ENCODE assay signal across 2 cellular contexts in the genomic region with DNA sequence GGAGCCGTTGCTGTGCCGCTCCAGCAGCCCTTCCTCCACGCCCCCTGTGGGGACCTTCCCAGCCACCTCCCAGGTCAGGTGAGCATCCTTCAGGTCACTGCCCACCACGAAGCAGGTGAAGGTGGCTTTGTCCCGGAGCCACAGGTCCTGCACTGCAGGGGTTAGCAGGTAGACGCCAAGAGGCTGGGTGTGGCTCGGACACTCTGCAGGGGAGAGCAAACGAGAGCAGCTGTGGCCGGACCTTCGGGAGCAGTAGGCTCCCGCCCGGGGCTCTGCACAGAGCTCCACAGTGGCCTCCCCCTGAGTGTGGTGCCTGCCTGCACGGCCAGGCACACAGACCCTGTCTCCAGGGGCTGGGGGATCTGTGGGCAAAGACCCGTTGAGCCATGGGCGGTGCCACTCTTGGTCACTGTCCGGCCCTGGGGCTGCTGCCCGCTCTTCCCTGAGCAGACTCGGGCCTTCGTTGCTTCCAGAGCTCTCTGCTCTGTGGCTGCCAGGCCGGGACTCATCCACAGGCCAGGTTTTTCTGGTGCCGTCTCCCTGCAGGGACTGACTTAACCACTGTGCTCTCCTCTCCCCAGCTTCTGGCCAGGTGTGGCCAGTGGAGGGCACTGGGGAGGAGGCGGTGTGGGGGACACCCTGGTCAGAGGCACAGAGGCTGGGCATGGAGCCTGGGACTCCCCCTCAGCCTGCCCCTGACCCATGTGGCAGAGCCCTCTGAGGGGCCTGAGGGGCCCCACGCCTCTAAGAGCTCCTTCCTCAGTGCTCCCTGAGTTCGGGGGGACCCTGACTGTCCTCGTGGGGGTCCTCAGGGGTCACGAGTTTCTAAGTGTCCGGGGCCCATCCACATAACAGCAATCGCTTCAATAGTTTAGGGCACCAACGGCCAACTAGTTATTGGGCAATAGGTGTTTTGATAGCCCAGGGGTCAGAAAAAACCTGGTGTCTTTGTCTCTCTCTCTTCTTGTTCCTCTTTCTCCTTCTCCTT.
TF ChIP-seq lines count a peak whose summit lies in the region.

No MANE protein-coding gene starts in this region.

TF ChIP-seq in GM12891, 5 proteins besides CTCF, POLR2A, EP300 and RAD21:
- TF ChIP-seq POLR2AphosphoS5 (IDR thresholded peaks at IDR 0.05; ENCODE audit: low read depth, low read length) (peak; percentile 74), POU2F2 (IDR thresholded peaks at IDR 0.05; ENCODE audit: low read depth, low read length) (no peak), PAX5 (IDR thresholded peaks at IDR 0.05; ENCODE audit: insufficient read depth, low read length, severe bottlenecking) (no peak), SPI1 (IDR thresholded peaks at IDR 0.05; ENCODE audit: low read depth, low read length) (no peak), TAF1 (IDR thresholded peaks at IDR 0.05; ENCODE audit: low read depth, low read length) (no peak)

TF ChIP-seq in K562, 482 proteins besides CTCF, POLR2A, EP300 and RAD21:
- TF ChIP-seq CSDE1 (IDR thresholded peaks at IDR 0.05): no peak
- TF ChIP-seq ILK (tag; IDR thresholded peaks at IDR 0.05; ENCODE audit: borderline replicate concordance, low read depth): no peak
- no peak for TF ChIP-seq TEAD4 (IDR thresholded peaks at IDR 0.05; ENCODE audit: low read length)
- TF ChIP-seq TEAD4 (CRISPR knock-in tag; IDR thresholded peaks at IDR 0.05; ENCODE audit: borderline replicate concordance): no peak
- TF ChIP-seq CXXC5 (CRISPR knock-in tag; IDR thresholded peaks at IDR 0.05): no peak
- TF ChIP-seq NR4A1 (CRISPR knock-in tag; IDR thresholded peaks at IDR 0.05): no peak
- TF ChIP-seq NR4A1 (tag; IDR thresholded peaks at IDR 0.05): no peak
- no peak for TF ChIP-seq CGGBP1 (CRISPR knock-in tag; IDR thresholded peaks at IDR 0.05)
- TF ChIP-seq RBM14 (IDR thresholded peaks at IDR 0.05; ENCODE audit: borderline replicate concordance, insufficient read depth, low read depth, low read length): no peak
- no peak for TF ChIP-seq ARID2 (IDR thresholded peaks at IDR 0.05)
- no peak for TF ChIP-seq RFX1 (IDR thresholded peaks at IDR 0.05)
- no peak for TF ChIP-seq PML (IDR thresholded peaks at IDR 0.05; ENCODE audit: low read length)
- TF ChIP-seq CHD2 (IDR thresholded peaks at IDR 0.05; ENCODE audit: low read depth, low read length): no peak
- TF ChIP-seq, protein P1, sequence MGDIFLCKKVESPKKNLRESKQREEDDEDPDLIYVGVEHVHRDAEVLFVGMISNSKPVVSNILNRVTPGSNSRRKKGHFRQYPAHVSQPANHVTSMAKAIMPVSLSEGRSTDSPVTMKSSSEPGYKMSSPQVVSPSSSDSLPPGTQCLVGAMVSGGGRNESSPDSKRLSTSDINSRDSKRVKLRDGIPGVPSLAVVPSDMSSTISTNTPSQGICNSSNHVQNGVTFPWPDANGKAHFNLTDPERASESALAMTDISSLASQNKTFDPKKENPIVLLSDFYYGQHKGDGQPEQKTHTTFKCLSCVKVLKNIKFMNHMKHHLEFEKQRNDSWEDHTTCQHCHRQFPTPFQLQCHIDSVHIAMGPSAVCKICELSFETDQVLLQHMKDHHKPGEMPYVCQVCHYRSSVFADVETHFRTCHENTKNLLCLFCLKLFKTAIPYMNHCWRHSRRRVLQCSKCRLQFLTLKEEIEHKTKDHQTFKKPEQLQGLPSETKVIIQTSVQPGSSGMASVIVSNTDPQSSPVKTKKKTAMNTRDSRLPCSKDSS (IDR thresholded peaks at IDR 0.05; ENCODE audit: low read depth, partially characterized antibody): no peak
- TF ChIP-seq MBD2 (IDR thresholded peaks at IDR 0.05; ENCODE audit: borderline replicate concordance, low read depth): no peak
- TF ChIP-seq ZNF165 (CRISPR knock-in tag; IDR thresholded peaks at IDR 0.05; ENCODE audit: borderline replicate concordance): no peak
- TF ChIP-seq IRF1 (CRISPR knock-in tag; IDR thresholded peaks at IDR 0.05; ENCODE audit: borderline replicate concordance): no peak
- TF ChIP-seq POLR2AphosphoS2 (IDR thresholded peaks at IDR 0.05; ENCODE audit: low read length): no peak
- TF ChIP-seq STAT5A (IDR thresholded peaks at IDR 0.05; ENCODE audit: borderline replicate concordance, low read length): no peak
- TF ChIP-seq POLR2AphosphoS5 (IDR thresholded peaks at IDR 0.05; ENCODE audit: control insufficient read depth, insufficient read depth, low read depth, low read length): no peak
- TF ChIP-seq HDAC8 (tag; IDR thresholded peaks at IDR 0.05): no peak
- no peak for TF ChIP-seq MXD1 (CRISPR knock-in tag; IDR thresholded peaks at IDR 0.05; ENCODE audit: borderline replicate concordance, poor library complexity, severe bottlenecking)
TF ChIP-seq in K562: peak in this region for 0.
